In genomic region chr5:56763711-56764466, GRCh38 we compare ENCODE assay signal across 1 cellular context.
TF ChIP-seq lines count a peak whose summit lies in the region.

No MANE protein-coding gene starts in this region.

TF ChIP-seq in K562, 482 proteins besides CTCF, POLR2A, EP300 and RAD21 (continued from another document and continues in another):
- TF ChIP-seq ASH1L (IDR thresholded peaks at IDR 0.05; ENCODE audit: borderline replicate concordance, low read depth, partially characterized antibody), result no peak
- no peak for TF ChIP-seq TCF7L2 (IDR thresholded peaks at IDR 0.05; ENCODE audit: low read depth, low read length)
- TF ChIP-seq ZNF449 (CRISPR knock-in tag; IDR thresholded peaks at IDR 0.05), result no peak; the same call in 1 of the 2 replicates
- TF ChIP-seq NR2C2 (CRISPR knock-in tag; IDR thresholded peaks at IDR 0.05), result no peak
- no peak for TF ChIP-seq NR2C2 (tag; IDR thresholded peaks at IDR 0.05)
- peak; percentile 85 for TF ChIP-seq STAT5A (IDR thresholded peaks at IDR 0.05; ENCODE audit: borderline replicate concordance, low read length)
- TF ChIP-seq GABPA (tag; conservative IDR thresholded peaks at IDR 0.05; ENCODE audit: low read depth), result peak; percentile 63; the same call in 1 of the 2 replicates
- no peak for TF ChIP-seq CREB3L1 (IDR thresholded peaks at IDR 0.05; ENCODE audit: borderline replicate concordance, low read depth)
- TF ChIP-seq KLF6 (CRISPR knock-in tag; IDR thresholded peaks at IDR 0.05; ENCODE audit: borderline replicate concordance), result no peak
- no peak for TF ChIP-seq POU5F1 (IDR thresholded peaks at IDR 0.05; ENCODE audit: borderline replicate concordance, low read depth, low read length, partially characterized antibody)
- TF ChIP-seq MYBL2 (IDR thresholded peaks at IDR 0.05; ENCODE audit: low read depth), result peak; percentile 22; the same call in 1 of the 2 replicates
- no peak for TF ChIP-seq MYBL2 (CRISPR knock-in tag; IDR thresholded peaks at IDR 0.05; ENCODE audit: borderline replicate concordance)
- no peak for TF ChIP-seq ZBTB5 (IDR thresholded peaks at IDR 0.05)
- no peak for TF ChIP-seq ELF4 (CRISPR knock-in tag; IDR thresholded peaks at IDR 0.05)
- TF ChIP-seq RBM15 (IDR thresholded peaks at IDR 0.05; ENCODE audit: insufficient read depth, low read length), result no peak
- no peak for TF ChIP-seq ZBTB43 (CRISPR knock-in tag; IDR thresholded peaks at IDR 0.05)
- no peak for TF ChIP-seq MAZ (CRISPR knock-in tag; conservative IDR thresholded peaks at IDR 0.05 in 1 of 2, IDR thresholded peaks at IDR 0.05 in 1 of 2)
- TF ChIP-seq SMC3 (conservative IDR thresholded peaks at IDR 0.05; ENCODE audit: insufficient read depth, low read depth, low read length), result no peak
- TF ChIP-seq MYNN (IDR thresholded peaks at IDR 0.05), result no peak
- no peak for TF ChIP-seq MYNN (CRISPR knock-in tag; IDR thresholded peaks at IDR 0.05)
- no peak for TF ChIP-seq ZBTB49 (CRISPR knock-in tag; IDR thresholded peaks at IDR 0.05; ENCODE audit: borderline replicate concordance)
- no peak for TF ChIP-seq ZNF174 (CRISPR knock-in tag; IDR thresholded peaks at IDR 0.05)
- TF ChIP-seq STAT5B (CRISPR knock-in tag; IDR thresholded peaks at IDR 0.05), result no peak
- no peak for TF ChIP-seq PATZ1 (CRISPR knock-in tag; IDR thresholded peaks at IDR 0.05; ENCODE audit: borderline replicate concordance)
- 0 out of 4 replicates have a peak, but pooled peaks of 1 of the 2 experiments have one; percentile 26 for TF ChIP-seq HDAC1 (IDR thresholded peaks at IDR 0.05)
- TF ChIP-seq PCBP1 (IDR thresholded peaks at IDR 0.05; ENCODE audit: low read depth, low read length, poor library complexity, severe bottlenecking), result no peak
- no peak for TF ChIP-seq POLR2B (IDR thresholded peaks at IDR 0.05; ENCODE audit: low read depth, partially characterized antibody)
- TF ChIP-seq NCOR1 (IDR thresholded peaks at IDR 0.05), result peak; percentile 88
- TF ChIP-seq NCOA4 (IDR thresholded peaks at IDR 0.05; ENCODE audit: partially characterized antibody), result no peak
- TF ChIP-seq TEAD4 (IDR thresholded peaks at IDR 0.05; ENCODE audit: low read length), result peak; percentile 97
- TF ChIP-seq TEAD4 (CRISPR knock-in tag; IDR thresholded peaks at IDR 0.05; ENCODE audit: borderline replicate concordance), result no peak
- TF ChIP-seq IRF2 (CRISPR knock-in tag; IDR thresholded peaks at IDR 0.05), result no peak
- TF ChIP-seq ATF1 (CRISPR knock-in tag; IDR thresholded peaks at IDR 0.05), result no peak
- TF ChIP-seq ATF1 (tag; IDR thresholded peaks at IDR 0.05), result no peak; the same call in 1 of the 2 replicates
- TF ChIP-seq ZNF274 (IDR thresholded peaks at IDR 0.05; ENCODE audit: borderline replicate concordance, low read depth, low read length), result no peak
- TF ChIP-seq RHOXF2B (CRISPR knock-in tag; conservative IDR thresholded peaks at IDR 0.05), result no peak
- peak; percentile 72 for TF ChIP-seq NFIC (IDR thresholded peaks at IDR 0.05)
- no peak for TF ChIP-seq ZBTB26 (CRISPR knock-in tag; IDR thresholded peaks at IDR 0.05)
- TF ChIP-seq ZNF668 (CRISPR knock-in tag; IDR thresholded peaks at IDR 0.05), result no peak
- TF ChIP-seq ZNF79 (CRISPR knock-in tag; IDR thresholded peaks at IDR 0.05; ENCODE audit: low read depth), result no peak
- peak in 1 of 2 experiments; percentile 39 for TF ChIP-seq AFF1 (IDR thresholded peaks at IDR 0.05; ENCODE audit: low read depth in 1 of 2, partially characterized antibody in 2 of 2)
- no peak for TF ChIP-seq MLLT1 (IDR thresholded peaks at IDR 0.05)
- no peak for TF ChIP-seq TCFL5 (CRISPR knock-in tag; conservative IDR thresholded peaks at IDR 0.05)
- peak; percentile 76 for TF ChIP-seq JUND (IDR thresholded peaks at IDR 0.05; ENCODE audit: borderline replicate concordance, low read depth, low read length)
- peak; percentile 57; the same call in 1 of the 3 replicates for TF ChIP-seq JUND (tag; IDR thresholded peaks at IDR 0.05; ENCODE audit: borderline replicate concordance, low read depth, low read length)
- TF ChIP-seq MEF2A (IDR thresholded peaks at IDR 0.05; ENCODE audit: control insufficient read depth, low read depth, low read length), result 0 out of 2 replicates have a peak, but pooled peaks have one; percentile 6
- peak; percentile 78 for TF ChIP-seq MTA2 (IDR thresholded peaks at IDR 0.05; ENCODE audit: low read depth)
- TF ChIP-seq NR2F6 (CRISPR knock-in tag; IDR thresholded peaks at IDR 0.05), result no peak
